ENCODE assay signal across 1 cellular context in the genomic region with DNA sequence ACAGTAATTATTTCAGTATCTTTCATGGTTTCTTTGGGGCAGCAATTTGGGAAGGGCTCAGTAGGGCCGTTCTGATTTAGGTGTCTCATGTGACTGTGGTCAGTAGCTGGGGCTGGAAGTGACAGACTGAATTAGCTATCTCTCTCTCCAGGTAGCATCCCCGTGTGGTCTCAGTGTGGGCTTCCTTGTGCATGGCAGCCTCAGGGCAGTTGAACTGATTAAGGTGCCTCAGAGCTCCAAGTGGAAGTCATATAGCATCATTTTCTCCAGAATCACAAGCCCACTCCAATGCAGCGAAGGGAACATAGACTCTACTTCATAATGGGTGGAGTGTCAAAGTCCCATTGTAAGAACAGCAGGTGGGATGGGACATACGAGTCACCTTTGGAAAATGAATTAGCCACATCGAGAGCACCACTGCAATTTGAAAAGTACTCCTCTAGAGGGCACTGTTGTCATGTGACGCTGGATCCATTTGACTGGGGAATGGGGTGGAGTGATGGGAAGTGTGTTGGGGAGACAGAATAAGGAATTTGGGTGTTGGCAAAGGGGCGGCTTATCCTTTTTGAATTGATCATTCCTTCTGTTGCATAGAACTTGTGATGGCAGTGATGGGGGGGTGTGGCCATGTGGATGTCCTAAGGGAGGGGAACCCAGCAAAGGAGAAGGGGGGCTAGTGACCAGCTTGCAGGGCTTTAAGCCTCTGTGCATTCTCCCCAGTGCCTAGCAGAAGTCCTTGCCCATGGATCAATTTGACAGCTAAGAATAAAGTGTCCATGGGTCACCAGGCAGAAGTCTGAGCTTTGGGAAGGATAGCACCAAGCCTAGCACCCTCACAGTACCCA.
TF ChIP-seq lines count a peak whose summit lies in the region.

No MANE protein-coding gene starts in this region.

TF ChIP-seq in K562, 482 proteins besides CTCF, POLR2A, EP300 and RAD21 (continued from another document):
- TF ChIP-seq, protein P1, sequence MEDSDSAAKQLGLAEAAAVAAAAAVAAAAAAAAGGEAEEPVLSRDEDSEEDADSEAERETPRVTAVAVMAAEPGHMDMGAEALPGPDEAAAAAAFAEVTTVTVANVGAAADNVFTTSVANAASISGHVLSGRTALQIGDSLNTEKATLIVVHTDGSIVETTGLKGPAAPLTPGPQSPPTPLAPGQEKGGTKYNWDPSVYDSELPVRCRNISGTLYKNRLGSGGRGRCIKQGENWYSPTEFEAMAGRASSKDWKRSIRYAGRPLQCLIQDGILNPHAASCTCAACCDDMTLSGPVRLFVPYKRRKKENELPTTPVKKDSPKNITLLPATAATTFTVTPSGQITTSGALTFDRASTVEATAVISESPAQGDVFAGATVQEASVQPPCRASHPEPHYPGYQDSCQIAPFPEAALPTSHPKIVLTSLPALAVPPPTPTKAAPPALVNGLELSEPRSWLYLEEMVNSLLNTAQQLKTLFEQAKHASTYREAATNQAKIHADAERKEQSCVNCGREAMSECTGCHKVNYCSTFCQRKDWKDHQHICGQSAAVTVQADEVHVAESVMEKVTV (CRISPR knock-in tag; IDR thresholded peaks at IDR 0.05) = peak; percentile 74
- TF ChIP-seq DIDO1 (tag; IDR thresholded peaks at IDR 0.05; ENCODE audit: low read depth) = no peak
- 0 out of 2 replicates have a peak, but pooled peaks have one; percentile 66 for TF ChIP-seq CC2D1A (IDR thresholded peaks at IDR 0.05)
- TF ChIP-seq, protein P2, sequence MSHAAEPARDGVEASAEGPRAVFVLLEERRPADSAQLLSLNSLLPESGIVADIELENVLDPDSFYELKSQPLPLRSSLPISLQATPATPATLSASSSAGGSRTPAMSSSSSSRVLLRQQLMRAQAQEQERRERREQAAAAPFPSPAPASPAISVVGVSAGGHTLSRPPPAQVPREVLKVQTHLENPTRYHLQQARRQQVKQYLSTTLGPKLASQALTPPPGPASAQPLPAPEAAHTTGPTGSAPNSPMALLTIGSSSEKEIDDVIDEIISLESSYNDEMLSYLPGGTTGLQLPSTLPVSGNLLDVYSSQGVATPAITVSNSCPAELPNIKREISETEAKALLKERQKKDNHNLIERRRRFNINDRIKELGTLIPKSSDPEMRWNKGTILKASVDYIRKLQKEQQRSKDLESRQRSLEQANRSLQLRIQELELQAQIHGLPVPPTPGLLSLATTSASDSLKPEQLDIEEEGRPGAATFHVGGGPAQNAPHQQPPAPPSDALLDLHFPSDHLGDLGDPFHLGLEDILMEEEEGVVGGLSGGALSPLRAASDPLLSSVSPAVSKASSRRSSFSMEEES (CRISPR knock-in tag; IDR thresholded peaks at IDR 0.05) = peak; percentile 74
- no peak for TF ChIP-seq CCAR2 (IDR thresholded peaks at IDR 0.05; ENCODE audit: low read depth, low read length)
- TF ChIP-seq ARID2 (IDR thresholded peaks at IDR 0.05) = peak; percentile 72; the same call in 1 of the 2 replicates
- peak; percentile 36; the same call in 1 of the 2 replicates for TF ChIP-seq CREM (IDR thresholded peaks at IDR 0.05; ENCODE audit: low read depth)
- peak; percentile 75; the same call in 1 of the 2 replicates for TF ChIP-seq TOE1 (IDR thresholded peaks at IDR 0.05; ENCODE audit: borderline replicate concordance)
- no peak for TF ChIP-seq TOE1 (CRISPR knock-in tag; IDR thresholded peaks at IDR 0.05; ENCODE audit: borderline replicate concordance, low read depth)
- TF ChIP-seq STAG1 (CRISPR knock-in tag; IDR thresholded peaks at IDR 0.05; ENCODE audit: borderline replicate concordance) = peak; percentile 51; the same call in 1 of the 2 replicates
- peak; percentile 23; the same call in 1 of the 2 replicates for TF ChIP-seq RAD51 (IDR thresholded peaks at IDR 0.05; ENCODE audit: borderline replicate concordance, low read depth)
- TF ChIP-seq, protein P3, sequence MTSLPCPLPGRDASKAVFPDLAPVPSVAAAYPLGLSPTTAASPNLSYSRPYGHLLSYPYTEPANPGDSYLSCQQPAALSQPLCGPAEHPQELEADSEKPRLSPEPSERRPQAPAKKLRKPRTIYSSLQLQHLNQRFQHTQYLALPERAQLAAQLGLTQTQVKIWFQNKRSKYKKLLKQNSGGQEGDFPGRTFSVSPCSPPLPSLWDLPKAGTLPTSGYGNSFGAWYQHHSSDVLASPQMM (CRISPR knock-in tag; IDR thresholded peaks at IDR 0.05) = no peak
- TF ChIP-seq, protein P4, sequence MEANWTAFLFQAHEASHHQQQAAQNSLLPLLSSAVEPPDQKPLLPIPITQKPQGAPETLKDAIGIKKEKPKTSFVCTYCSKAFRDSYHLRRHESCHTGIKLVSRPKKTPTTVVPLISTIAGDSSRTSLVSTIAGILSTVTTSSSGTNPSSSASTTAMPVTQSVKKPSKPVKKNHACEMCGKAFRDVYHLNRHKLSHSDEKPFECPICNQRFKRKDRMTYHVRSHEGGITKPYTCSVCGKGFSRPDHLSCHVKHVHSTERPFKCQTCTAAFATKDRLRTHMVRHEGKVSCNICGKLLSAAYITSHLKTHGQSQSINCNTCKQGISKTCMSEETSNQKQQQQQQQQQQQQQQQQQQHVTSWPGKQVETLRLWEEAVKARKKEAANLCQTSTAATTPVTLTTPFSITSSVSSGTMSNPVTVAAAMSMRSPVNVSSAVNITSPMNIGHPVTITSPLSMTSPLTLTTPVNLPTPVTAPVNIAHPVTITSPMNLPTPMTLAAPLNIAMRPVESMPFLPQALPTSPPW (CRISPR knock-in tag; IDR thresholded peaks at IDR 0.05) = peak; percentile 28; the same call in 1 of the 2 replicates
- 0 out of 2 replicates have a peak, but pooled peaks have one; percentile 60 for TF ChIP-seq RB1 (IDR thresholded peaks at IDR 0.05; ENCODE audit: low read depth)
- TF ChIP-seq, protein P5, sequence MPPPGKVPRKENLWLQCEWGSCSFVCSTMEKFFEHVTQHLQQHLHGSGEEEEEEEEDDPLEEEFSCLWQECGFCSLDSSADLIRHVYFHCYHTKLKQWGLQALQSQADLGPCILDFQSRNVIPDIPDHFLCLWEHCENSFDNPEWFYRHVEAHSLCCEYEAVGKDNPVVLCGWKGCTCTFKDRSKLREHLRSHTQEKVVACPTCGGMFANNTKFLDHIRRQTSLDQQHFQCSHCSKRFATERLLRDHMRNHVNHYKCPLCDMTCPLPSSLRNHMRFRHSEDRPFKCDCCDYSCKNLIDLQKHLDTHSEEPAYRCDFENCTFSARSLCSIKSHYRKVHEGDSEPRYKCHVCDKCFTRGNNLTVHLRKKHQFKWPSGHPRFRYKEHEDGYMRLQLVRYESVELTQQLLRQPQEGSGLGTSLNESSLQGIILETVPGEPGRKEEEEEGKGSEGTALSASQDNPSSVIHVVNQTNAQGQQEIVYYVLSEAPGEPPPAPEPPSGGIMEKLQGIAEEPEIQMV (tag; conservative IDR thresholded peaks at IDR 0.05; ENCODE audit: low read depth) = no peak
- no peak for TF ChIP-seq HNRNPUL1 (IDR thresholded peaks at IDR 0.05; ENCODE audit: low read length)
- TF ChIP-seq, protein P6, sequence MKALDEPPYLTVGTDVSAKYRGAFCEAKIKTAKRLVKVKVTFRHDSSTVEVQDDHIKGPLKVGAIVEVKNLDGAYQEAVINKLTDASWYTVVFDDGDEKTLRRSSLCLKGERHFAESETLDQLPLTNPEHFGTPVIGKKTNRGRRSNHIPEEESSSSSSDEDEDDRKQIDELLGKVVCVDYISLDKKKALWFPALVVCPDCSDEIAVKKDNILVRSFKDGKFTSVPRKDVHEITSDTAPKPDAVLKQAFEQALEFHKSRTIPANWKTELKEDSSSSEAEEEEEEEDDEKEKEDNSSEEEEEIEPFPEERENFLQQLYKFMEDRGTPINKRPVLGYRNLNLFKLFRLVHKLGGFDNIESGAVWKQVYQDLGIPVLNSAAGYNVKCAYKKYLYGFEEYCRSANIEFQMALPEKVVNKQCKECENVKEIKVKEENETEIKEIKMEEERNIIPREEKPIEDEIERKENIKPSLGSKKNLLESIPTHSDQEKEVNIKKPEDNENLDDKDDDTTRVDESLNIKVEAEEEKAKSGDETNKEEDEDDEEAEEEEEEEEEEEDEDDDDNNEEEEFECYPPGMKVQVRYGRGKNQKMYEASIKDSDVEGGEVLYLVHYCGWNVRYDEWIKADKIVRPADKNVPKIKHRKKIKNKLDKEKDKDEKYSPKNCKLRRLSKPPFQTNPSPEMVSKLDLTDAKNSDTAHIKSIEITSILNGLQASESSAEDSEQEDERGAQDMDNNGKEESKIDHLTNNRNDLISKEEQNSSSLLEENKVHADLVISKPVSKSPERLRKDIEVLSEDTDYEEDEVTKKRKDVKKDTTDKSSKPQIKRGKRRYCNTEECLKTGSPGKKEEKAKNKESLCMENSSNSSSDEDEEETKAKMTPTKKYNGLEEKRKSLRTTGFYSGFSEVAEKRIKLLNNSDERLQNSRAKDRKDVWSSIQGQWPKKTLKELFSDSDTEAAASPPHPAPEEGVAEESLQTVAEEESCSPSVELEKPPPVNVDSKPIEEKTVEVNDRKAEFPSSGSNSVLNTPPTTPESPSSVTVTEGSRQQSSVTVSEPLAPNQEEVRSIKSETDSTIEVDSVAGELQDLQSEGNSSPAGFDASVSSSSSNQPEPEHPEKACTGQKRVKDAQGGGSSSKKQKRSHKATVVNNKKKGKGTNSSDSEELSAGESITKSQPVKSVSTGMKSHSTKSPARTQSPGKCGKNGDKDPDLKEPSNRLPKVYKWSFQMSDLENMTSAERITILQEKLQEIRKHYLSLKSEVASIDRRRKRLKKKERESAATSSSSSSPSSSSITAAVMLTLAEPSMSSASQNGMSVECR (CRISPR knock-in tag; IDR thresholded peaks at IDR 0.05) = no peak
